ENCODE assay signal across 19 cellular contexts in genomic region chr2:32882911-32883810, GRCh38.
DNase-seq lines count a peak whose midpoint lies in the region; ATAC-seq and TF ChIP-seq lines count a peak whose summit lies in the region.
"Had no signal": no experiment of that assay in that cellular context is flagged by ENCODE, and none has a peak within 500 bp of the region (broad histone marks: within the 10 kb centered on the region; RNA-seq: fewer than 3 reads in every experiment).

No MANE protein-coding gene starts in this region.

- TF ChIP-seq CTCF in HFFc6 (IDR thresholded peaks at IDR 0.05) (no peak), brain (conservative IDR thresholded peaks at IDR 0.05) (no peak), left ventricle myocardium inferior (IDR thresholded peaks at IDR 0.05; ENCODE audit: borderline replicate concordance) (no peak)

- peaks cover 25% of the 10 kb centered on the region for H3K4me1 Mint-ChIP-seq in HFFc6 (ENCODE audit: low read depth)
- peaks cover 20% of the 10 kb centered on the region for H3K4me1 Mint-ChIP-seq in brain
- H3K4me1 Mint-ChIP-seq: activated T-helper 17 cell treated with anti-CD3 and anti-CD28 coated beads, Interleukin-2, amount 50 U/mL, for 72 hours; stimulated activated effector memory CD8-positive, alpha-beta T cell treated with anti-CD3 and anti-CD28 coated beads, Interleukin-12 subunit alpha, Interleukin-12 subunit beta, amount 100 ng/mL, for 72 hours had no signal

- H3K4me3 Mint-ChIP-seq in HFFc6 = peak overlapping the region; percentile 15
- peak overlapping the region in 4 of 5 experiments; percentile 9 to 60 (median 18) for H3K4me3 Mint-ChIP-seq in brain
- H3K4me3 Mint-ChIP-seq: activated CD8-positive, alpha-beta T cell treated with anti-CD3 and anti-CD28 coated beads, Interleukin-2, amount 10 ng/mL, durations not matched to agents 7 days and 5 days; activated T-helper 17 cell treated with anti-CD3 and anti-CD28 coated beads, Interleukin-2, amount 50 U/mL, for 72 hours; stimulated activated effector memory CD8-positive, alpha-beta T cell treated with anti-CD3 and anti-CD28 coated beads, Interleukin-12 subunit alpha, Interleukin-12 subunit beta, amount 100 ng/mL, for 72 hours had no signal

- H3K9me3 Mint-ChIP-seq in HFFc6 (peaks cover 19% of the 10 kb centered on the region), brain (peaks cover 13 to 26% (median 19%) of the 10 kb centered on the region in 5 experiments)
- H3K9me3 Mint-ChIP-seq: activated T-helper 17 cell treated with anti-CD3 and anti-CD28 coated beads, Interleukin-2, amount 50 U/mL, for 72 hours; stimulated activated effector memory CD8-positive, alpha-beta T cell treated with anti-CD3 and anti-CD28 coated beads, Interleukin-12 subunit alpha, Interleukin-12 subunit beta, amount 100 ng/mL, for 72 hours had no signal

- no peak overlapping the region for H3K27ac ChIP-seq in left ventricle myocardium inferior (replicated peaks)
- H3K27ac ChIP-seq: adrenal gland, coronary artery, esophagus squamous epithelium, GM23248, tibial nerve had no signal

- H3K27ac Mint-ChIP-seq in HFFc6 (peak overlapping the region; percentile 17; the same call in 1 of the 2 replicates), brain (peak overlapping the region; percentile 29 to 82 (median 65))
- H3K27ac Mint-ChIP-seq: activated CD8-positive, alpha-beta T cell treated with anti-CD3 and anti-CD28 coated beads, Interleukin-2, amount 10 ng/mL, durations not matched to agents 7 days and 5 days; activated T-helper 17 cell treated with anti-CD3 and anti-CD28 coated beads, Interleukin-2, amount 50 U/mL, for 72 hours; stimulated activated effector memory CD8-positive, alpha-beta T cell treated with anti-CD3 and anti-CD28 coated beads, Interleukin-12 subunit alpha, Interleukin-12 subunit beta, amount 100 ng/mL, for 72 hours had no signal

- intact Hi-C loops in left ventricle myocardium inferior (cut with micrococcal nuclease) = no loop called here

- H3K27me3 Mint-ChIP-seq in HFFc6 (ENCODE audit: insufficient read depth) (no peaks in the 10 kb centered on the region; the same call in 1 of the 2 replicates), brain (no peaks in the 10 kb centered on the region)

- no peaks in the 10 kb centered on the region for H3K27me3 ChIP-seq in left ventricle myocardium inferior (ENCODE audit: low read depth)
- H3K27me3 ChIP-seq: adrenal gland, esophagus squamous epithelium, tibial nerve had no signal

- peaks cover 13% of the 10 kb centered on the region for H3K9me3 ChIP-seq in left ventricle myocardium inferior (replicated peaks)
- H3K9me3 ChIP-seq: adrenal gland had no signal

- H3K36me3 ChIP-seq in left ventricle myocardium inferior = no peaks in the 10 kb centered on the region
- H3K36me3 ChIP-seq: adrenal gland, esophagus squamous epithelium, tibial nerve had no signal

- H3K4me3 ChIP-seq in left ventricle myocardium inferior = no peak overlapping the region
- H3K4me3 ChIP-seq: adrenal gland, coronary artery, esophagus squamous epithelium, GM23248, tibial nerve had no signal

- no peak for ATAC-seq in HG03039 (IDR thresholded peaks at IDR 0.05; ENCODE audit: unreplicated experiment)
- ATAC-seq: activated CD8-positive, alpha-beta T cell treated with anti-CD3 and anti-CD28 coated beads, Interleukin-2, amount 10 ng/mL, durations not matched to agents 7 days and 5 days; activated T-helper 17 cell treated with anti-CD3 and anti-CD28 coated beads, Interleukin-2, amount 50 U/mL, for 72 hours; stimulated activated effector memory CD8-positive, alpha-beta T cell treated with anti-CD3 and anti-CD28 coated beads, Interleukin-12 subunit alpha, Interleukin-12 subunit beta, amount 100 ng/mL, for 72 hours had no signal

- peaks cover 10% of the 10 kb centered on the region for H3K36me3 Mint-ChIP-seq in HFFc6 (ENCODE audit: low read depth)
- H3K36me3 Mint-ChIP-seq in brain = peaks cover 4% of the 10 kb centered on the region
- H3K36me3 Mint-ChIP-seq: stimulated activated effector memory CD8-positive, alpha-beta T cell treated with anti-CD3 and anti-CD28 coated beads, Interleukin-12 subunit alpha, Interleukin-12 subunit beta, amount 100 ng/mL, for 72 hours had no signal

- H3K4me1 ChIP-seq in left ventricle myocardium inferior = peaks cover 7% of the 10 kb centered on the region
- H3K4me1 ChIP-seq: adrenal gland, esophagus squamous epithelium had no signal

- peak; percentile 8 for DNase-seq in AG08395 (ENCODE audit: low spot score)
- peak; percentile 30 for DNase-seq in HFFc6
- peak; percentile 66 for DNase-seq in islet precursor cell
- no peak for DNase-seq in left ventricle myocardium inferior
- DNase-seq in activated CD4-positive, alpha-beta T cell treated with anti-CD3 and anti-CD28 coated beads, Interleukin-2, amount 50 U/mL, for 48 hours = no peak
- no peak for DNase-seq in NCI-H128 (lab: John Stamatoyannopoulos, UW; ENCODE audit: unreplicated experiment)
- DNase-seq: activated CD8-positive, alpha-beta T cell treated with anti-CD3 and anti-CD28 coated beads, Interleukin-2, amount 10 ng/mL, durations not matched to agents 7 days and 5 days; adrenal gland; AML-193; esophagus squamous epithelium; GM23248; NCI-H1105; PC-3 had no signal

Comparison
In these comparisons a context has a peak if more than half of its experiments do, and no peak if none do; other contexts are left out.
1. DNase-seq: peak in AG08395 (single experiment), HFFc6 (single experiment) and islet precursor cell (single experiment); none in left ventricle myocardium inferior (single experiment), activated CD4-positive, alpha-beta T cell treated with anti-CD3 and anti-CD28 coated beads, Interleukin-2, amount 50 U/mL, for 48 hours (0 of 2) and NCI-H128 (single experiment).